Comparison of ENCODE assay signal across 8 cellular contexts in genomic region chr2:86368181-86368824, GRCh38. TPM values are rescaled to one million over a fixed set of nuclear protein-coding genes. Genes with fewer than 3 reads are reported as not detected.
DNase-seq lines count a peak whose midpoint lies in the region; ATAC-seq, FAIRE-seq and TF ChIP-seq lines count a peak whose summit lies in the region.

No MANE protein-coding gene starts in this region.

- WGBS in body of pancreas, 2 donors: 2 to 3% methylated on average over 14 of the region's 14 CpGs

- peak; percentile 46 for DNase-seq in EH (ENCODE audit: low read depth)
- peak; percentile 52 for DNase-seq in HuH-7.5 (ENCODE audit: low spot score)
- peak in 27 of 34 experiments; percentile 2 to 49 (median 17) for DNase-seq in T-cell
- DNase-seq in body of pancreas: peak; percentile 23 to 53 (median 46)
- no peak for DNase-seq in kidney
- DNase-seq in stimulated activated CD4-positive, alpha-beta T cell treated with anti-CD3 and anti-CD28 coated beads, Interleukin-2, amount 100 ng/mL, for 4 hours (ENCODE audit: low read depth): peak; percentile 19
- DNase-seq in NCI-H510A treated with DMSO at 0.1 percent for 48 hours (lab: John Stamatoyannopoulos, UW): no peak
- DNase-seq in NCI-H187 treated with DMSO at 0.1 percent for 48 hours (lab: John Stamatoyannopoulos, UW): no peak

- CTCF ChIA-PET in T-cell (lab: Charles Lee): interaction anchor here (0.6 to 0.8 kb wide), 4 partner anchors 23 to 753 kb away, joined by 4 to 11 read pairs (median 7); no protein-coding TSS in a partner anchor

- no peaks in the 10 kb centered on the region for H3K9me3 ChIP-seq in body of pancreas
- no peaks in the 10 kb centered on the region for H3K9me3 ChIP-seq in kidney (ENCODE audit: control insufficient read depth in 1 of 2, low read length in 2 of 2)

- no peaks in the 10 kb centered on the region for H3K36me3 ChIP-seq in body of pancreas (replicated peaks in 1 of 2; ENCODE audit: insufficient read depth in 1 of 2, low read depth in 2 of 2)
- H3K36me3 ChIP-seq in kidney (ENCODE audit: control insufficient read depth in 1 of 2, insufficient read depth in 2 of 2, low read length in 2 of 2): no peaks in the 10 kb centered on the region

- TF ChIP-seq CTCF in body of pancreas (IDR thresholded peaks at IDR 0.05) (peak; percentile 37 to 88 (median 50)), kidney (IDR thresholded peaks at IDR 0.05; ENCODE audit: borderline replicate concordance, extremely low read depth, insufficient read depth) (peak; percentile 52)

- intact Hi-C loops in body of pancreas (cut with DNase I) (no loop called here), kidney (cut with DNase I) (loop anchor here (10.0 kb wide), 1 partner anchor 144 kb away; no protein-coding TSS in a partner anchor)

- no peak overlapping the region for H3K4me3 ChIP-seq in body of pancreas
- peak overlapping the region; percentile 20 to 32 for H3K4me3 ChIP-seq in kidney (ENCODE audit: low read length in 2 of 2)

- H3K9me3 Mint-ChIP-seq in T-cell: peaks cover 0 to 3% (median 0%) of the 10 kb centered on the region in 3 donors

- H3K4me3 Mint-ChIP-seq in T-cell: peak overlapping the region; percentile 43 to 72 (median 47)

- no peak for FAIRE-seq in kidney (lab: Jason Lieb, UNC)

- peak; percentile 48 to 78 (median 50) for ATAC-seq in T-cell (replicated peaks in 1 of 4)
- peak; percentile 71 for ATAC-seq in body of pancreas

- H3K4me1 Mint-ChIP-seq in T-cell: peaks cover 52 to 66% (median 55%) of the 10 kb centered on the region in 3 donors

- no peak for TF ChIP-seq POLR2A in body of pancreas (IDR thresholded peaks at IDR 0.05)

- H3K4me1 ChIP-seq in body of pancreas (peaks cover 35% of the 10 kb centered on the region), kidney (ENCODE audit: control insufficient read depth in 1 of 2, insufficient read depth in 1 of 2, low read depth in 1 of 2, low read length in 2 of 2) (peaks cover 0 to 3% of the 10 kb centered on the region in 2 donors)

- H3K36me3 Mint-ChIP-seq in T-cell: no peaks in the 10 kb centered on the region

- POLR2A ChIA-PET in T-cell (lab: Charles Lee): interaction anchor here in 1 of 2 donors (0.7 kb wide), 1 partner anchor 30 kb away, joined by 4 read pairs; no protein-coding TSS in a partner anchor

- H3K27me3 ChIP-seq in body of pancreas: no peaks in the 10 kb centered on the region

- H3K27ac Mint-ChIP-seq in T-cell: peak overlapping the region; percentile 70 to 75

- no peak overlapping the region for H3K27ac ChIP-seq in body of pancreas
- no peak overlapping the region for H3K27ac ChIP-seq in kidney (ENCODE audit: low read depth in 2 of 2, low read length in 2 of 2)

- H3K27me3 Mint-ChIP-seq in T-cell: no peaks in the 10 kb centered on the region

- H3K9ac ChIP-seq in kidney (ENCODE audit: low read length in 2 of 2): no peak overlapping the region

RNA-seq across cellular contexts. Expression of gene REEP1, which starts 30.9 kb away (rescaled TPM):
- total RNA-seq in T-cell (1 to 10 TPM in 1 of 5 donors, under 1 TPM in 3, not detected in 1; 0.12 to 1.0 (median 0.18) TPM), body of pancreas (1 to 10 TPM; 4.0 to 5.4 TPM), kidney (4.3 TPM)
- 3.3 TPM for polyA plus RNA-seq in kidney (ENCODE audit: insufficient read depth, low read depth, low replicate concordance)

Comparison
In these comparisons a context has a peak if more than half of its experiments do, and no peak if none do; other contexts are left out.
1. DNase-seq: peak in EH (single experiment), HuH-7.5 (single experiment), T-cell (27 of 34), body of pancreas (4 of 4) and stimulated activated CD4-positive, alpha-beta T cell treated with anti-CD3 and anti-CD28 coated beads, Interleukin-2, amount 100 ng/mL, for 4 hours (single experiment); none in kidney (single experiment), NCI-H510A treated with DMSO at 0.1 percent for 48 hours (single experiment) and NCI-H187 treated with DMSO at 0.1 percent for 48 hours (single experiment).
2. H3K4me3 ChIP-seq: peak in kidney (2 of 2); none in body of pancreas (0 of 2).